12 cellular contexts compared by ENCODE assay signal in genomic region chr6:41937472-41937871, GRCh38. TPM values are rescaled to one million over a fixed set of nuclear protein-coding genes. Genes with fewer than 3 reads are reported as not detected.
DNase-seq lines count a peak whose midpoint lies in the region; ATAC-seq and TF ChIP-seq lines count a peak whose summit lies in the region.
"Had no signal": no experiment of that assay in that cellular context is flagged by ENCODE, and none has a peak within 500 bp of the region (broad histone marks: within the 10 kb centered on the region; RNA-seq: fewer than 3 reads in every experiment).

No MANE protein-coding gene starts in this region.

- no peaks in the 10 kb centered on the region for H3K9me3 Mint-ChIP-seq in T-helper 1 cell treated with Interleukin-12 subunit alpha and Interleukin-12 subunit beta and Interleukin-4 antibody, amounts not matched to agents 30 μg/mL and 1 μg/mL, for 36 hours
- no peaks in the 10 kb centered on the region for H3K9me3 Mint-ChIP-seq in dendritic cell treated with granulocyte-macrophage colony-stimulating factor and Interleukin-4, amounts not matched to agents 40 ng/mL and 50 ng/mL, for 4 days
- H3K9me3 Mint-ChIP-seq: H9 had no signal

- ATAC-seq in HG03045 (IDR thresholded peaks at IDR 0.05; ENCODE audit: unreplicated experiment): no peak

- H3K9me3 ChIP-seq in smooth muscle cell (replicated peaks; ENCODE audit: low read depth): no peaks in the 10 kb centered on the region
- H3K9me3 ChIP-seq in MG63: no peaks in the 10 kb centered on the region

- H3K4me2 ChIP-seq in smooth muscle cell: no peak overlapping the region

- DNase-seq in T-helper 1 cell (no peak), NCI-H82 treated with DMSO at 0.1 percent for 48 hours (lab: John Stamatoyannopoulos, UW; ENCODE audit: unreplicated experiment) (peak; percentile 75), smooth muscle cell (lab: John Stamatoyannopoulos, UW; ENCODE audit: unreplicated experiment) (no peak), MG63 (no peak), H4 (ENCODE audit: low spot score) (no peak)
- DNase-seq: H9, NCI-H187 treated with DMSO at 0.1 percent for 48 hours, SW 1271 had no signal

- no peak overlapping the region for H3K9ac ChIP-seq in smooth muscle cell (ENCODE audit: low read depth)

- peaks cover 38% of the 10 kb centered on the region for H4K20me1 ChIP-seq in smooth muscle cell (ENCODE audit: low read depth)

- no peak overlapping the region for H3K4me3 ChIP-seq in smooth muscle cell
- H3K4me3 ChIP-seq in MG63: no peak overlapping the region

- peaks cover 72% of the 10 kb centered on the region for H3K36me3 Mint-ChIP-seq in T-helper 1 cell treated with Interleukin-12 subunit alpha and Interleukin-12 subunit beta and Interleukin-4 antibody, amounts not matched to agents 30 μg/mL and 1 μg/mL, for 36 hours (ENCODE audit: low read depth)
- peaks cover 80% of the 10 kb centered on the region for H3K36me3 Mint-ChIP-seq in dendritic cell treated with granulocyte-macrophage colony-stimulating factor and Interleukin-4, amounts not matched to agents 40 ng/mL and 50 ng/mL, for 4 days (ENCODE audit: low read depth)

- H3K27me3 Mint-ChIP-seq in T-helper 1 cell treated with Interleukin-12 subunit alpha and Interleukin-12 subunit beta and Interleukin-4 antibody, amounts not matched to agents 30 μg/mL and 1 μg/mL, for 36 hours (ENCODE audit: low read depth): no peaks in the 10 kb centered on the region
- no peaks in the 10 kb centered on the region for H3K27me3 Mint-ChIP-seq in dendritic cell treated with granulocyte-macrophage colony-stimulating factor and Interleukin-4, amounts not matched to agents 40 ng/mL and 50 ng/mL, for 4 days

- peaks cover 14% of the 10 kb centered on the region for H3K79me2 ChIP-seq in smooth muscle cell (ENCODE audit: low read depth)

- H3K36me3 ChIP-seq in smooth muscle cell (ENCODE audit: low read depth): peaks cover 8% of the 10 kb centered on the region
- peaks cover 20% of the 10 kb centered on the region for H3K36me3 ChIP-seq in MG63

- intact Hi-C loops in dendritic cell treated with granulocyte-macrophage colony-stimulating factor and Interleukin-4, amounts not matched to agents 40 ng/mL and 50 ng/mL, for 4 days (cut with micrococcal nuclease): loop anchor here (2.0 to 5.0 kb wide), 4 partner anchors 17 to 105 kb away; partner anchors contain the start of genes BYSL, MED20 and USP49

- H3K4me1 ChIP-seq in smooth muscle cell (ENCODE audit: low read depth): peaks cover 23% of the 10 kb centered on the region

- peak overlapping the region; percentile 7 for H3K27ac ChIP-seq in smooth muscle cell (ENCODE audit: low read depth)
- H3K27ac ChIP-seq: 22Rv1 had no signal

- peak overlapping the region; percentile 89 for H3K27ac Mint-ChIP-seq in T-helper 1 cell treated with Interleukin-12 subunit alpha and Interleukin-12 subunit beta and Interleukin-4 antibody, amounts not matched to agents 30 μg/mL and 1 μg/mL, for 36 hours
- peak overlapping the region; percentile 90 for H3K27ac Mint-ChIP-seq in dendritic cell treated with granulocyte-macrophage colony-stimulating factor and Interleukin-4, amounts not matched to agents 40 ng/mL and 50 ng/mL, for 4 days
- H3K27ac Mint-ChIP-seq: H9 had no signal

- 29% methylated on average over 2 of the region's 2 CpGs for WGBS in smooth muscle cell (ENCODE audit: low lambda C conversion rate)

- H3K27me3 ChIP-seq in smooth muscle cell (ENCODE audit: low read depth) (no peaks in the 10 kb centered on the region), MG63 (no peaks in the 10 kb centered on the region)

- H3K4me3 Mint-ChIP-seq in T-helper 1 cell treated with Interleukin-12 subunit alpha and Interleukin-12 subunit beta and Interleukin-4 antibody, amounts not matched to agents 30 μg/mL and 1 μg/mL, for 36 hours: peak overlapping the region; percentile 100
- peak overlapping the region; percentile 30 for H3K4me3 Mint-ChIP-seq in dendritic cell treated with granulocyte-macrophage colony-stimulating factor and Interleukin-4, amounts not matched to agents 40 ng/mL and 50 ng/mL, for 4 days

- H2AFZ ChIP-seq in smooth muscle cell (ENCODE audit: low read depth): no peak overlapping the region

- H3K4me1 Mint-ChIP-seq in T-helper 1 cell treated with Interleukin-12 subunit alpha and Interleukin-12 subunit beta and Interleukin-4 antibody, amounts not matched to agents 30 μg/mL and 1 μg/mL, for 36 hours (ENCODE audit: low read depth): peaks cover 67% of the 10 kb centered on the region
- H3K4me1 Mint-ChIP-seq in dendritic cell treated with granulocyte-macrophage colony-stimulating factor and Interleukin-4, amounts not matched to agents 40 ng/mL and 50 ng/mL, for 4 days (ENCODE audit: low read depth): peaks cover 72% of the 10 kb centered on the region

- TF ChIP-seq CTCF in smooth muscle cell (IDR thresholded peaks at IDR 0.05; ENCODE audit: borderline replicate concordance, insufficient read depth, poor library complexity, severe bottlenecking): no peak

- peaks cover 46% of the 10 kb centered on the region for H3F3A ChIP-seq in smooth muscle cell (ENCODE audit: low read depth)

RNA-seq across cellular contexts. Expression of gene CCND3, which starts 4.1 kb away (rescaled TPM):
- total RNA-seq in smooth muscle cell: 31.5 and 48.0 TPM in 2 replicates
- 84.2 and 107 TPM in 2 replicates for polyA plus RNA-seq in smooth muscle cell
- 7.5 and 29.8 TPM in 2 replicates for total RNA-seq in MG63 (2014; rRNA removed; shearing (Covaris generic); ENCODE audit: low replicate concordance)
- 50.0 and 51.3 TPM in 2 replicates for total RNA-seq in H4 (2014; rRNA removed; shearing (Covaris generic))

RNA-seq across cellular contexts. Expression of gene BYSL, which starts 16.2 kb away (rescaled TPM):
- total RNA-seq in smooth muscle cell: 10.8 and 11.4 TPM in 2 replicates
- polyA plus RNA-seq in smooth muscle cell: 23.8 and 26.2 TPM in 2 replicates
- 34.0 and 64.8 TPM in 2 replicates for total RNA-seq in MG63 (2014; rRNA removed; shearing (Covaris generic); ENCODE audit: low replicate concordance)
- total RNA-seq in H4 (2014; rRNA removed; shearing (Covaris generic)): 25.0 and 27.8 TPM in 2 replicates

RNA-seq across cellular contexts. Expression of gene MED20, which starts 16.5 kb away (rescaled TPM):
- 13.2 and 13.4 TPM in 2 replicates for total RNA-seq in smooth muscle cell
- polyA plus RNA-seq in smooth muscle cell: 14.0 and 14.9 TPM in 2 replicates
- 7.7 and 13.7 TPM in 2 replicates for total RNA-seq in MG63 (2014; rRNA removed; shearing (Covaris generic); ENCODE audit: low replicate concordance)
- 49.4 and 51.8 TPM in 2 replicates for total RNA-seq in H4 (2014; rRNA removed; shearing (Covaris generic))

RNA-seq across cellular contexts. Expression of gene USP49, which starts 42.3 kb away (rescaled TPM):
- 2.3 and 5.2 TPM in 2 replicates for total RNA-seq in smooth muscle cell
- polyA plus RNA-seq in smooth muscle cell: 1.9 and 3.0 TPM in 2 replicates
- total RNA-seq in MG63 (2014; rRNA removed; shearing (Covaris generic); ENCODE audit: low replicate concordance): 1.1 and 1.3 TPM in 2 replicates
- 1.4 and 1.8 TPM in 2 replicates for total RNA-seq in H4 (2014; rRNA removed; shearing (Covaris generic))
